ENCODE assay signal across 20 cellular contexts in genomic region chr1:17668638-17669175, GRCh38.
DNase-seq lines count a peak whose midpoint lies in the region; ATAC-seq and TF ChIP-seq lines count a peak whose summit lies in the region.
"Had no signal": no experiment of that assay in that cellular context is flagged by ENCODE, and none has a peak within 500 bp of the region (broad histone marks: within the 10 kb centered on the region; RNA-seq: fewer than 3 reads in every experiment).

No MANE protein-coding gene starts in this region.

- H3K9me3 ChIP-seq in WERI-Rb-1 (ENCODE audit: severe bottlenecking): no peaks in the 10 kb centered on the region
- H3K9me3 ChIP-seq in endocrine pancreas (ENCODE audit: control insufficient read depth, low read length): no peaks in the 10 kb centered on the region
- no peaks in the 10 kb centered on the region for H3K9me3 ChIP-seq in thoracic aorta
- H3K9me3 ChIP-seq: Caco-2, HAP-1, MG63 had no signal

- no peak for ATAC-seq in thoracic aorta (ENCODE audit: insufficient number of reproducible peaks, low FRiP score, low read depth)

- peak overlapping the region; percentile 19 for H3K9ac ChIP-seq in endocrine pancreas (ENCODE audit: control insufficient read depth, insufficient read depth, low read length)

- H3K36me3 ChIP-seq in WERI-Rb-1 (peaks cover 20% of the 10 kb centered on the region), endocrine pancreas (ENCODE audit: control insufficient read depth, insufficient read depth, low read length) (no peaks in the 10 kb centered on the region), thoracic aorta (peaks cover 56% of the 10 kb centered on the region)
- H3K36me3 ChIP-seq: HAP-1 had no signal

- H3K27me3 ChIP-seq in WERI-Rb-1 (ENCODE audit: insufficient read depth, low read depth, severe bottlenecking): no peaks in the 10 kb centered on the region
- no peaks in the 10 kb centered on the region for H3K27me3 ChIP-seq in endocrine pancreas (ENCODE audit: control insufficient read depth, insufficient read depth, low read length)
- no peaks in the 10 kb centered on the region for H3K27me3 ChIP-seq in thoracic aorta (replicated peaks; ENCODE audit: insufficient read depth)
- H3K27me3 ChIP-seq: MG63 had no signal

- H3K4me1 ChIP-seq in endocrine pancreas (ENCODE audit: control insufficient read depth, insufficient read depth, low read length) (no peaks in the 10 kb centered on the region), thoracic aorta (ENCODE audit: control insufficient read depth in 1 of 2, low read depth in 2 of 2) (peaks cover 12 to 75% of the 10 kb centered on the region in 2 donors)
- H3K4me1 ChIP-seq: Caco-2 had no signal

- TF ChIP-seq CTCF in WERI-Rb-1 (IDR thresholded peaks at IDR 0.05; ENCODE audit: low read depth, low read length) (no peak), thoracic aorta (IDR thresholded peaks at IDR 0.05) (no peak)

- DNase-seq in NCI-H146 (lab: John Stamatoyannopoulos, UW) (peak; percentile 12), NCI-H146 treated with DMSO at 0.1 percent for 48 hours (lab: John Stamatoyannopoulos, UW; ENCODE audit: unreplicated experiment) (no peak), WERI-Rb-1 (no peak), thoracic aorta (ENCODE audit: low spot score) (no peak), OCI-M1 (lab: John Stamatoyannopoulos, UW) (no peak)
- DNase-seq in activated effector memory CD4-positive, alpha-beta T cell treated with anti-CD3 and anti-CD28 coated beads, Interleukin-2, amount 50 U/mL, for 16 hours: no peak
- DNase-seq: Caco-2; CD4-positive, CD25-positive, alpha-beta regulatory T cell; DMS79 treated with DMSO at 0.1 percent for 48 hours; Karpas-422; MG63; NCI-H1048; NCI-H1436; NCI-H510A treated with DMSO at 0.1 percent for 48 hours; NCI-H774; PC-9; SIG-M5 had no signal

- peak overlapping the region; percentile 2; the same call in 1 of the 2 replicates for H3K27ac ChIP-seq in WERI-Rb-1
- H3K27ac ChIP-seq in thoracic aorta: peak overlapping the region; percentile 30 to 42
- H3K27ac ChIP-seq: PC-9, RWPE1 had no signal

- H3K4me3 ChIP-seq in WERI-Rb-1 (ENCODE audit: low read depth, low read length): no peak overlapping the region
- no peak overlapping the region for H3K4me3 ChIP-seq in endocrine pancreas (ENCODE audit: control insufficient read depth, insufficient read depth, low read length)
- H3K4me3 ChIP-seq in thoracic aorta: no peak overlapping the region
- H3K4me3 ChIP-seq: HAP-1, MG63, PC-9 had no signal
